7 cellular contexts compared by ENCODE assay signal in genomic region chr2:72862239-72862988, GRCh38. TPM values are rescaled to one million over a fixed set of nuclear protein-coding genes. Genes with fewer than 3 reads are reported as not detected.
DNase-seq lines count a peak whose midpoint lies in the region; ATAC-seq and TF ChIP-seq lines count a peak whose summit lies in the region.

No MANE protein-coding gene starts in this region.

- H3K36me3 Mint-ChIP-seq in T-helper 2 cell treated with Interferon-gamma antibody and Interleukin-4, amounts not matched to agents 5 μg/mL and 100 μg/mL, for 36 hours (ENCODE audit: low read depth) = no peaks in the 10 kb centered on the region

- H3K4me3 ChIP-seq in ascending aorta = peak overlapping the region; percentile 20 to 39
- no peak overlapping the region for H3K4me3 ChIP-seq in hepatocyte

- H4K20me1 ChIP-seq in hepatocyte (ENCODE audit: insufficient read depth, poor library complexity, severe bottlenecking) = no peaks in the 10 kb centered on the region

- H3K27me3 ChIP-seq in ascending aorta (no peaks in the 10 kb centered on the region), hepatocyte (peaks cover 12% of the 10 kb centered on the region)

- H3K27ac Mint-ChIP-seq in T-helper 2 cell treated with Interferon-gamma antibody and Interleukin-4, amounts not matched to agents 5 μg/mL and 100 μg/mL, for 36 hours = no peak overlapping the region

- H3K4me3 Mint-ChIP-seq in T-helper 2 cell treated with Interferon-gamma antibody and Interleukin-4, amounts not matched to agents 5 μg/mL and 100 μg/mL, for 36 hours = peak overlapping the region; percentile 78

- H3K4me1 ChIP-seq in ascending aorta (peaks cover 0 to 8% of the 10 kb centered on the region in 2 donors), hepatocyte (ENCODE audit: insufficient read depth) (no peaks in the 10 kb centered on the region)

- H2AFZ ChIP-seq in hepatocyte = peak overlapping the region; percentile 39

- ATAC-seq in GM18499 (IDR thresholded peaks at IDR 0.05; ENCODE audit: insufficient read depth, unreplicated experiment) = peak; percentile 45
- peak; percentile 91 for ATAC-seq in HG02885 (IDR thresholded peaks at IDR 0.05; ENCODE audit: poor library complexity, unreplicated experiment)

- TF ChIP-seq CTCF in ascending aorta (IDR thresholded peaks at IDR 0.05) (peak; percentile 86 to 98 (median 97)), hepatocyte (IDR thresholded peaks at IDR 0.05; ENCODE audit: poor library complexity) (peak; percentile 99)

- H3K36me3 ChIP-seq in ascending aorta (no peaks in the 10 kb centered on the region), hepatocyte (replicated peaks; ENCODE audit: insufficient read depth, low read depth) (no peaks in the 10 kb centered on the region)

- H3K79me2 ChIP-seq in hepatocyte = no peaks in the 10 kb centered on the region

- no peaks in the 10 kb centered on the region for H3K9me3 ChIP-seq in ascending aorta
- H3K9me3 ChIP-seq in hepatocyte (ENCODE audit: low read depth) = no peaks in the 10 kb centered on the region

- H3K27ac ChIP-seq in ascending aorta = no peak overlapping the region
- H3K27ac ChIP-seq in hepatocyte = no peak overlapping the region

- peaks cover 11% of the 10 kb centered on the region for H3K4me1 Mint-ChIP-seq in T-helper 2 cell treated with Interferon-gamma antibody and Interleukin-4, amounts not matched to agents 5 μg/mL and 100 μg/mL, for 36 hours (ENCODE audit: low read depth)

- H3K27me3 Mint-ChIP-seq in T-helper 2 cell treated with Interferon-gamma antibody and Interleukin-4, amounts not matched to agents 5 μg/mL and 100 μg/mL, for 36 hours (ENCODE audit: low read depth) = peaks cover 46% of the 10 kb centered on the region

- H3K9me2 ChIP-seq in hepatocyte (replicated peaks; ENCODE audit: insufficient read depth) = no peaks in the 10 kb centered on the region

- intact Hi-C loops in ascending aorta (cut with DNase I) = loop anchor here (1.0 to 5.0 kb wide), 2 partner anchors 35 to 91 kb away; partner anchors contain the start of gene EXOC6B

- 5% methylated on average over 31 of the region's 33 CpGs for WGBS in hepatocyte (ENCODE audit: low lambda C conversion rate, missing lambda C conversion rate)

- peak; percentile 94 for DNase-seq in NCI-H146 (lab: John Stamatoyannopoulos, UW)
- DNase-seq in T-helper 2 cell treated with Interferon-gamma antibody and Interleukin-4, amounts not matched to agents 5 μg/mL and 100 μg/mL, for 36 hours (ENCODE audit: low spot score) = peak; percentile 85
- peak; percentile 38 to 93 for DNase-seq in ascending aorta (ENCODE audit: low spot score in 2 of 2)
- DNase-seq in hepatocyte (ENCODE audit: low spot score) = peak; percentile 94
- DNase-seq in retina = peak; percentile 97

- H3K4me2 ChIP-seq in hepatocyte = peak overlapping the region; percentile 81

- H3K9me3 Mint-ChIP-seq in T-helper 2 cell treated with Interferon-gamma antibody and Interleukin-4, amounts not matched to agents 5 μg/mL and 100 μg/mL, for 36 hours = no peaks in the 10 kb centered on the region

RNA-seq across cellular contexts. Expression of gene SPR, which starts 24.8 kb away (rescaled TPM):
- total RNA-seq in ascending aorta (68.3 TPM), hepatocyte (44.8 and 48.3 TPM in 2 replicates)
- polyA plus RNA-seq in hepatocyte = 55.3 and 63.3 TPM in 2 replicates

RNA-seq across cellular contexts. Expression of gene EXOC6B, which starts 36.6 kb away (rescaled TPM):
- total RNA-seq in ascending aorta (32.4 TPM), hepatocyte (36.2 and 50.0 TPM in 2 replicates)
- polyA plus RNA-seq in hepatocyte = 11.1 and 11.8 TPM in 2 replicates

RNA-seq across cellular contexts. Expression of gene EMX1, which starts 54.9 kb away (rescaled TPM):
- total RNA-seq in ascending aorta = not detected
- total RNA-seq in hepatocyte = 0.12 and 1.2 TPM in 2 replicates
- polyA plus RNA-seq in hepatocyte = 0.16 and 0.34 TPM in 2 replicates
